ENCODE assay signal across 19 cellular contexts in the genomic region with DNA sequence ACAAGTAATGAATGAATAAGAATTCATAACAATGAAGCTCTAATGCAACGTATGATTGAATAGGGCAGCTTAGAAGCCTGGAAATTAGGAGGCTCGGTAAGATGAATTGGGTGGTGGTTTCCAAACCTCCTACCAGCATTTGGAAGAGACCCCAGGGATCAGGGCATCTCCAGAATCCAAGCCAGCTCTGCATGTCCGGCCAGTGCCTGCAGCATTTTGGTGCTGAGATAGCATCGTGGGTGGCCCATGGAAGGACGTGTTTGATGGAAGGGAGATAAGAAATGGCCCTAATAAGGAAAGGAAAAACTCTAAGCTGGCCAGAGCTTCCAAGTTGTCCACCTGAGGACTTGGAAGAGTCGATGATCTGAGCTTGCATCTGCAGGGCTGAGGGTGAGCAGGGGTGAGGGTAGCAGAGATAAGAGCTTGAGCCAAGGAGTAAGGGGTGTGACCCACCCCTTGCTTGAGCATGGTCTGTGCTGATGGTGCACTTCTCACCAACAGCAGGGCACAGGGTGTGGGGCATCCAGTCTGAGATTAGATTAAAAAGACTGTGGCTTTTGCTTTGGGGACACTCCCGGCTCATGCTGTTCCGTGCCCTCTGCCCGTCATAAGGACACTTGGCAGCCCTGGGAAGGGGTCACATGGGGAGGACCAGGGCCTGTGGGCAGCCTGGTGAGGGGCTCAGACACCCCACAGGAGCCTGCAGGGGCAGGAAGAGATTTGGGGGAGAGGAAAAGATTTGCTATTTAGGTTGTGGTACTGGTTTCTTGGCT.
DNase-seq lines count a peak whose midpoint lies in the region; ATAC-seq and TF ChIP-seq lines count a peak whose summit lies in the region.
"Had no signal": no experiment of that assay in that cellular context is flagged by ENCODE, and none has a peak within 500 bp of the region (broad histone marks: within the 10 kb centered on the region; RNA-seq: fewer than 3 reads in every experiment).

No MANE protein-coding gene starts in this region.

- no peak for TF ChIP-seq POLR2A in Peyer's patch (IDR thresholded peaks at IDR 0.05)

- H3K36me3 ChIP-seq in Peyer's patch: no peaks in the 10 kb centered on the region
- H3K36me3 ChIP-seq in endodermal cell (ENCODE audit: control insufficient read depth, insufficient read depth, low read length): no peaks in the 10 kb centered on the region
- H3K36me3 ChIP-seq: BLaER1 treated with 17β-estradiol and CSF1 and Interleukin-3, amounts not matched to agents 10 nM and 100 nM had no signal

- no peaks in the 10 kb centered on the region for H3K27me3 ChIP-seq in Peyer's patch
- H3K27me3 ChIP-seq in endodermal cell (ENCODE audit: control insufficient read depth, insufficient read depth, low read length, poor library complexity, severe bottlenecking): peaks cover 16% of the 10 kb centered on the region

- intact Hi-C loops in posterior vena cava (cut with DNase I): no loop called here

- peaks cover 8% of the 10 kb centered on the region for H3K27me3 Mint-ChIP-seq in endodermal cell (ENCODE audit: insufficient read depth)

- H3K4me3 Mint-ChIP-seq in endodermal cell: no peak overlapping the region

- peak; percentile 6 for DNase-seq in activated CD4-positive, alpha-beta T cell treated with anti-CD3 and anti-CD28 coated beads for 1 hour
- DNase-seq in activated CD4-positive, alpha-beta T cell treated with anti-CD3 and anti-CD28 coated beads, Interleukin-2, amount 50 U/mL, for 48 hours: no peak
- DNase-seq in Peyer's patch: peak in 2 of 3 donors; percentile 14 to 37
- DNase-seq in endodermal cell: peak; percentile 19
- DNase-seq in posterior vena cava (ENCODE audit: low spot score): peak; percentile 48
- no peak for DNase-seq in NCI-H1105 (lab: John Stamatoyannopoulos, UW)
- no peak for DNase-seq in SIG-M5 (lab: John Stamatoyannopoulos, UW)
- DNase-seq: CD8-positive, alpha-beta memory T cell; DMS79 treated with DMSO at 0.1 percent for 48 hours; GDM1; GM23248; HCEC 1CT; NCI-H1436 treated with DMSO at 0.1 percent for 48 hours; NCI-H2081; NCI-H510A; SHP77 had no signal

- H3K9me3 ChIP-seq in Peyer's patch: no peaks in the 10 kb centered on the region
- H3K9me3 ChIP-seq in endodermal cell (ENCODE audit: control insufficient read depth, low read length): no peaks in the 10 kb centered on the region

- WGBS in endodermal cell (ENCODE audit: insufficient coverage in 1 of 2, insufficient read length in 1 of 2), 2 experiments: 93 to 94% methylated on average over 9 of the region's 9 CpGs

- H3K4me1 Mint-ChIP-seq in endodermal cell: no peaks in the 10 kb centered on the region

- H3K9me3 Mint-ChIP-seq in endodermal cell: peaks cover 14% of the 10 kb centered on the region
- H3K9me3 Mint-ChIP-seq: CD8-positive, alpha-beta memory T cell had no signal

- H3K4me1 ChIP-seq in Peyer's patch (no peaks in the 10 kb centered on the region), endodermal cell (ENCODE audit: control insufficient read depth, insufficient read depth, low read length) (no peaks in the 10 kb centered on the region)

- H3K27ac Mint-ChIP-seq in endodermal cell: no peak overlapping the region
- H3K27ac Mint-ChIP-seq: CD8-positive, alpha-beta memory T cell had no signal

- TF ChIP-seq CTCF in Peyer's patch (IDR thresholded peaks at IDR 0.05) (no peak), endodermal cell (conservative IDR thresholded peaks at IDR 0.05) (no peak)

- H3K27ac ChIP-seq in Peyer's patch (no peak overlapping the region), endodermal cell (ENCODE audit: low read depth, low read length) (no peak overlapping the region)
- H3K27ac ChIP-seq: BLaER1 treated with 17β-estradiol and CSF1 and Interleukin-3, amounts not matched to agents 10 nM and 100 nM; GM23248 had no signal

- H3K4me3 ChIP-seq in Peyer's patch: no peak overlapping the region
- no peak overlapping the region for H3K4me3 ChIP-seq in endodermal cell (ENCODE audit: low read length)
- H3K4me3 ChIP-seq: BLaER1 treated with 17β-estradiol and CSF1 and Interleukin-3, amounts not matched to agents 10 nM and 100 nM; GM23248 had no signal

- H3K9ac ChIP-seq in endodermal cell (ENCODE audit: extremely low read depth, low read length, poor library complexity, severe bottlenecking): no peak overlapping the region
- H3K9ac ChIP-seq: BLaER1 treated with 17β-estradiol and CSF1 and Interleukin-3, amounts not matched to agents 10 nM and 100 nM; GM23248 had no signal

- no peak for ATAC-seq in HG03280 (IDR thresholded peaks at IDR 0.05; ENCODE audit: unreplicated experiment)
- ATAC-seq: Panc1 had no signal

- H3K36me3 Mint-ChIP-seq in endodermal cell (ENCODE audit: low read depth): peaks cover 7% of the 10 kb centered on the region
- H3K36me3 Mint-ChIP-seq: CD8-positive, alpha-beta memory T cell had no signal

Comparison
In these comparisons a context has a peak if more than half of its experiments do, and no peak if none do; other contexts are left out.
1. DNase-seq: peak in activated CD4-positive, alpha-beta T cell treated with anti-CD3 and anti-CD28 coated beads for 1 hour (single experiment), Peyer's patch (2 of 3), endodermal cell (single experiment) and posterior vena cava (single experiment); none in activated CD4-positive, alpha-beta T cell treated with anti-CD3 and anti-CD28 coated beads, Interleukin-2, amount 50 U/mL, for 48 hours (0 of 2), NCI-H1105 (single experiment) and SIG-M5 (single experiment).